ENCODE assay signal across 2 cellular contexts in genomic region chr9:75230469-75230868, GRCh38.
TF ChIP-seq lines count a peak whose summit lies in the region.

No MANE protein-coding gene starts in this region.

TF ChIP-seq in HCT116, 20 proteins besides CTCF, POLR2A, EP300 and RAD21 (continued from another document):
- TF ChIP-seq MAX (IDR thresholded peaks at IDR 0.05) (no peak), SIN3A (IDR thresholded peaks at IDR 0.05; ENCODE audit: low read depth) (no peak), EGR1 (IDR thresholded peaks at IDR 0.05; ENCODE audit: low read depth) (no peak), POLR2AphosphoS5 (IDR thresholded peaks at IDR 0.05; ENCODE audit: low read depth, low read length) (no peak), YY1 (IDR thresholded peaks at IDR 0.05; ENCODE audit: extremely low read depth, insufficient replicate concordance, low read depth, low read length) (no peak), ELF1 (IDR thresholded peaks at IDR 0.05; ENCODE audit: borderline replicate concordance, low read depth) (no peak), CBX3 (IDR thresholded peaks at IDR 0.05; ENCODE audit: low read depth) (no peak), EZH2 (IDR thresholded peaks at IDR 0.05) (no peak), JUND (IDR thresholded peaks at IDR 0.05) (no peak), EZH2phosphoT487 (IDR thresholded peaks at IDR 0.05; ENCODE audit: borderline replicate concordance) (no peak)
TF ChIP-seq in HCT116: peak in this region for 0.

TF ChIP-seq in liver, 16 proteins besides CTCF, POLR2A, EP300 and RAD21 (continued from another document):
- TF ChIP-seq REST (IDR thresholded peaks at IDR 0.05) (no peak), EGR1 (IDR thresholded peaks at IDR 0.05; ENCODE audit: low read depth in 2 of 2) (peak in 1 of 2 donors; percentile 36), GABPA (IDR thresholded peaks at IDR 0.05 in 1 of 2, conservative IDR thresholded peaks at IDR 0.05 in 1 of 2) (no peak), ATF3 (IDR thresholded peaks at IDR 0.05) (no peak), FOXA2 (IDR thresholded peaks at IDR 0.05) (peak; percentile 86), YY1 (IDR thresholded peaks at IDR 0.05) (peak; percentile 17), TAF1 (conservative IDR thresholded peaks at IDR 0.05) (no peak), ZBTB33 (IDR thresholded peaks at IDR 0.05) (peak; percentile 23), NR2F2 (IDR thresholded peaks at IDR 0.05) (no peak)
